9 cellular contexts compared by ENCODE assay signal in genomic region chr13:107650081-107650701, GRCh38.
DNase-seq lines count a peak whose midpoint lies in the region; ATAC-seq and TF ChIP-seq lines count a peak whose summit lies in the region.
"Had no signal": no experiment of that assay in that cellular context is flagged by ENCODE, and none has a peak within 500 bp of the region (broad histone marks: within the 10 kb centered on the region; RNA-seq: fewer than 3 reads in every experiment).

No MANE protein-coding gene starts in this region.

- no peaks in the 10 kb centered on the region for H3K36me3 Mint-ChIP-seq in endodermal cell (ENCODE audit: low read depth)

- no peak overlapping the region for H3K9ac ChIP-seq in endodermal cell (ENCODE audit: extremely low read depth, low read length, poor library complexity, severe bottlenecking)

- ATAC-seq in GM19467 (IDR thresholded peaks at IDR 0.05; ENCODE audit: unreplicated experiment) (peak; percentile 93), HG03520 (IDR thresholded peaks at IDR 0.05; ENCODE audit: unreplicated experiment) (peak; percentile 88)

- WGBS in endodermal cell (ENCODE audit: insufficient coverage in 1 of 2, insufficient read length in 1 of 2), 2 experiments, result 18 to 24% methylated on average over 4 to 12 of the region's 15 CpGs

- no peak for TF ChIP-seq POLR2A in uterus (IDR thresholded peaks at IDR 0.05)

- no peak overlapping the region for H3K27ac Mint-ChIP-seq in endodermal cell

- H3K9me3 Mint-ChIP-seq in endodermal cell, result no peaks in the 10 kb centered on the region

- no peak overlapping the region for H3K4me3 Mint-ChIP-seq in endodermal cell

- H3K27me3 ChIP-seq in endodermal cell (ENCODE audit: control insufficient read depth, insufficient read depth, low read length, poor library complexity, severe bottlenecking) (no peaks in the 10 kb centered on the region), uterus (no peaks in the 10 kb centered on the region)

- H3K4me1 ChIP-seq in endodermal cell (ENCODE audit: control insufficient read depth, insufficient read depth, low read length), result no peaks in the 10 kb centered on the region
- H3K4me1 ChIP-seq in uterus, result no peaks in the 10 kb centered on the region

- DNase-seq in D341Med (ENCODE audit: low spot score) (peak; percentile 79), SW480 (ENCODE audit: low spot score) (peak; percentile 18), endodermal cell (peak; percentile 92), midbrain (lab: John Stamatoyannopoulos, UW) (peak; percentile 52), uterus (peak; percentile 15 to 16), foreskin fibroblast (no peak)

- no peaks in the 10 kb centered on the region for H3K36me3 ChIP-seq in endodermal cell (ENCODE audit: control insufficient read depth, insufficient read depth, low read length)
- no peaks in the 10 kb centered on the region for H3K36me3 ChIP-seq in uterus

- peaks cover 25% of the 10 kb centered on the region for H3K4me1 Mint-ChIP-seq in endodermal cell

- intact Hi-C loops in uterus (cut with DNase I; ENCODE audit: low total_unique reads), result no loop called here

- TF ChIP-seq CTCF in endodermal cell (conservative IDR thresholded peaks at IDR 0.05), result peak; percentile 97
- peak; percentile 22 to 55 (median 41) for TF ChIP-seq CTCF in uterus (IDR thresholded peaks at IDR 0.05)
- no peak for TF ChIP-seq CTCF in foreskin fibroblast (IDR thresholded peaks at IDR 0.05; ENCODE audit: low read depth, low read length)

- no peak overlapping the region for H3K27ac ChIP-seq in endodermal cell (ENCODE audit: low read depth, low read length)
- no peak overlapping the region for H3K27ac ChIP-seq in uterus
- H3K27ac ChIP-seq: skin epidermis had no signal

- no peaks in the 10 kb centered on the region for H3K9me3 ChIP-seq in endodermal cell (ENCODE audit: control insufficient read depth, low read length)
- H3K9me3 ChIP-seq in uterus, result no peaks in the 10 kb centered on the region

- H3K27me3 Mint-ChIP-seq in endodermal cell (ENCODE audit: insufficient read depth), result peaks cover 1% of the 10 kb centered on the region

- H3K4me3 ChIP-seq in endodermal cell (ENCODE audit: low read length) (no peak overlapping the region), uterus (no peak overlapping the region), foreskin fibroblast (ENCODE audit: low read depth in 1 of 2, low read length in 2 of 2) (no peak overlapping the region)
- H3K4me3 ChIP-seq: skin epidermis had no signal

Comparison
In these comparisons a context has a peak if more than half of its experiments do, and no peak if none do; other contexts are left out.
1. DNase-seq: peak in D341Med (single experiment), SW480 (single experiment), endodermal cell (single experiment), midbrain (single experiment) and uterus (2 of 2); none in foreskin fibroblast (0 of 2).